ENCODE assay signal across 8 cellular contexts in the genomic region with DNA sequence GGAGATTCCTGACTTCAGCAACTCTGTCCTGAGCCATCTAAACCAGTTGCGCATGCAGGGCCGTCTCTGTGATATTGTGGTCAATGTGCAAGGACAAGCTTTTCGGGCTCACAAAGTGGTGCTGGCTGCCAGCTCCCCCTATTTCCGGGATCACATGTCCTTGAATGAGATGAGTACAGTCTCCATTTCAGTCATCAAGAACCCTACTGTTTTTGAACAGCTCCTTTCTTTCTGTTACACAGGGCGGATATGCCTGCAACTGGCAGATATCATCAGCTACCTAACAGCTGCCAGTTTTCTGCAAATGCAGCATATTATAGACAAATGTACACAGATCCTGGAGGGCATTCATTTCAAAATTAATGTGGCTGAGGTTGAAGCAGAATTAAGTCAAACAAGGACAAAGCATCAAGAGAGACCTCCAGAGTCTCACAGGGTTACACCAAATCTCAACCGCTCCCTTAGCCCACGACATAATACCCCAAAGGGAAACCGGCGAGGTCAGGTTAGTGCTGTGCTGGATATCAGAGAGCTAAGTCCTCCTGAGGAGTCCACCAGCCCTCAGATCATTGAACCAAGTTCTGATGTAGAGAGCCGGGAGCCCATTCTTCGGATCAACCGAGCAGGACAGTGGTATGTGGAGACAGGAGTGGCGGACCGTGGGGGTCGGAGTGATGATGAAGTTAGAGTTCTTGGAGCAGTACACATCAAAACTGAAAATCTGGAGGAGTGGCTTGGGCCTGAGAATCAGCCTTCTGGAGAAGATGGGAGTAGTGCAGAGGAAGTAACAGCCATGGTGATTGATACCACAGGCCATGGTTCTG. TPM values are rescaled to one million over a fixed set of nuclear protein-coding genes. Genes with fewer than 3 reads are reported as not detected.
A peak's percentile ranks its signal among the peaks of the same experiment; 100 is the strongest.
DNase-seq lines count a peak whose midpoint lies in the region; ATAC-seq lines count a peak whose summit lies in the region.

No MANE protein-coding gene starts in this region.

- peak overlapping the region; percentile 91 for H3K4me3 Mint-ChIP-seq in activated CD4-positive, alpha-beta T cell treated with anti-CD3 and anti-CD28 coated beads for 36 hours
- H3K4me3 Mint-ChIP-seq in central memory CD8-positive, alpha-beta T cell = peak overlapping the region; percentile 84
- H3K4me3 Mint-ChIP-seq in stimulated activated naive B cell treated with anti-CD40 and anti-IgM and Interleukin-4, amounts not matched to agents 10 μg/mL and 1 μg/mL and 100 μg/mL, for 72 hours = peak overlapping the region; percentile 29 to 39

- no peak overlapping the region for H3K27ac ChIP-seq in aorta (ENCODE audit: low read depth in 1 of 2, low read length in 2 of 2)

- intact Hi-C loops in activated CD4-positive, alpha-beta T cell treated with anti-CD3 and anti-CD28 coated beads for 36 hours (cut with DNase I, micrococcal nuclease) = loop anchor here (2.0 to 10.0 kb wide), 2 partner anchors 344 to 346 kb away; no protein-coding TSS in a partner anchor
- intact Hi-C loops in aorta (cut with DNase I) = no loop called here

- no peaks in the 10 kb centered on the region for H3K9me3 ChIP-seq in aorta (ENCODE audit: control insufficient read depth, low read length)

- H3K27me3 ChIP-seq in aorta (ENCODE audit: control insufficient read depth in 1 of 2, insufficient read depth in 2 of 2, low read length in 1 of 2) = no peaks in the 10 kb centered on the region

- WGBS in aorta, 2 donors = 88 to 91% methylated on average over 15 of the region's 15 CpGs

- no peaks in the 10 kb centered on the region for H3K27me3 Mint-ChIP-seq in activated CD4-positive, alpha-beta T cell treated with anti-CD3 and anti-CD28 coated beads for 36 hours
- H3K27me3 Mint-ChIP-seq in central memory CD8-positive, alpha-beta T cell = no peaks in the 10 kb centered on the region
- no peaks in the 10 kb centered on the region for H3K27me3 Mint-ChIP-seq in stimulated activated naive B cell treated with anti-CD40 and anti-IgM and Interleukin-4, amounts not matched to agents 10 μg/mL and 1 μg/mL and 100 μg/mL, for 72 hours

- no peak overlapping the region for H3K4me3 ChIP-seq in aorta (ENCODE audit: low read length in 2 of 2)

- peaks cover 45% of the 10 kb centered on the region for H3K4me1 Mint-ChIP-seq in activated CD4-positive, alpha-beta T cell treated with anti-CD3 and anti-CD28 coated beads for 36 hours
- peaks cover 55% of the 10 kb centered on the region for H3K4me1 Mint-ChIP-seq in central memory CD8-positive, alpha-beta T cell
- peaks cover 26 to 46% of the 10 kb centered on the region in 2 donors for H3K4me1 Mint-ChIP-seq in stimulated activated naive B cell treated with anti-CD40 and anti-IgM and Interleukin-4, amounts not matched to agents 10 μg/mL and 1 μg/mL and 100 μg/mL, for 72 hours

- POLR2A ChIA-PET in activated CD4-positive, alpha-beta T cell treated with anti-CD3 and anti-CD28 coated beads for 36 hours (lab: Charles Lee) = interaction anchor here (1.0 to 1.2 kb wide), 2 partner anchors 9 to 394 kb away, joined by 3 to 5 read pairs; a partner anchor contains a TSS

- H3K9me3 Mint-ChIP-seq in activated CD4-positive, alpha-beta T cell treated with anti-CD3 and anti-CD28 coated beads for 36 hours (ENCODE audit: low read depth) = no peaks in the 10 kb centered on the region
- H3K9me3 Mint-ChIP-seq in central memory CD8-positive, alpha-beta T cell = no peaks in the 10 kb centered on the region
- no peaks in the 10 kb centered on the region for H3K9me3 Mint-ChIP-seq in stimulated activated naive B cell treated with anti-CD40 and anti-IgM and Interleukin-4, amounts not matched to agents 10 μg/mL and 1 μg/mL and 100 μg/mL, for 72 hours

- peak overlapping the region; percentile 86 for H3K27ac Mint-ChIP-seq in activated CD4-positive, alpha-beta T cell treated with anti-CD3 and anti-CD28 coated beads for 36 hours
- H3K27ac Mint-ChIP-seq in central memory CD8-positive, alpha-beta T cell (ENCODE audit: low read depth) = peak overlapping the region; percentile 94
- H3K27ac Mint-ChIP-seq in stimulated activated naive B cell treated with anti-CD40 and anti-IgM and Interleukin-4, amounts not matched to agents 10 μg/mL and 1 μg/mL and 100 μg/mL, for 72 hours = peak overlapping the region; percentile 56

- ATAC-seq in activated CD4-positive, alpha-beta T cell treated with anti-CD3 and anti-CD28 coated beads for 36 hours = peak; percentile 9
- no peak for ATAC-seq in central memory CD8-positive, alpha-beta T cell (replicated peaks; ENCODE audit: extremely low read depth, poor library complexity, severe bottlenecking)
- ATAC-seq in stimulated activated naive B cell treated with anti-CD40 and anti-IgM and Interleukin-4, amounts not matched to agents 10 μg/mL and 1 μg/mL and 100 μg/mL, for 72 hours (replicated peaks) = no peak
- no peak for ATAC-seq in aorta (ENCODE audit: low FRiP score)

- CTCF ChIA-PET in activated CD4-positive, alpha-beta T cell treated with anti-CD3 and anti-CD28 coated beads for 36 hours (lab: Charles Lee) = interaction anchor here (1.6 to 1.7 kb wide), 2 partner anchors 17 to 183 kb away, joined by 3 read pairs; no protein-coding TSS in a partner anchor

- peaks cover 51% of the 10 kb centered on the region for H3K36me3 Mint-ChIP-seq in activated CD4-positive, alpha-beta T cell treated with anti-CD3 and anti-CD28 coated beads for 36 hours (ENCODE audit: low read depth)
- peaks cover 43% of the 10 kb centered on the region for H3K36me3 Mint-ChIP-seq in central memory CD8-positive, alpha-beta T cell (ENCODE audit: insufficient read depth)
- H3K36me3 Mint-ChIP-seq in stimulated activated naive B cell treated with anti-CD40 and anti-IgM and Interleukin-4, amounts not matched to agents 10 μg/mL and 1 μg/mL and 100 μg/mL, for 72 hours = peaks cover 39 to 48% of the 10 kb centered on the region in 2 donors

- peak; percentile 59 for DNase-seq in activated CD4-positive, alpha-beta T cell treated with anti-CD3 and anti-CD28 coated beads for 36 hours
- no peak for DNase-seq in activated CD4-positive, alpha-beta T cell treated with anti-CD3 and anti-CD28 coated beads for 1 hour
- DNase-seq in NCI-H2029 (lab: John Stamatoyannopoulos, UW) = peak; percentile 41
- peak in 1 of 2 donors; percentile 19 for DNase-seq in central memory CD8-positive, alpha-beta T cell (ENCODE audit: low spot score in 2 of 2)
- no peak for DNase-seq in stimulated activated naive B cell treated with anti-CD40 and anti-IgM and Interleukin-4, amounts not matched to agents 10 μg/mL and 1 μg/mL and 100 μg/mL, for 72 hours
- no peak for DNase-seq in aorta
- DNase-seq in CD1c-positive myeloid dendritic cell (ENCODE audit: extremely low spot score) = no peak
- DNase-seq in NCI-H1694 treated with DMSO at 0.1 percent for 48 hours (lab: John Stamatoyannopoulos, UW) = no peak

- H3K36me3 ChIP-seq in aorta (ENCODE audit: control insufficient read depth in 1 of 2, insufficient read depth in 2 of 2, low read length in 1 of 2) = no peaks in the 10 kb centered on the region

- peaks cover 0 to 4% of the 10 kb centered on the region in 2 donors for H3K4me1 ChIP-seq in aorta (ENCODE audit: control insufficient read depth in 1 of 2, insufficient read depth in 2 of 2, low read length in 2 of 2)

RNA-seq across cellular contexts. Expression of a gene that starts 2.3 kb away (rescaled TPM):
- total RNA-seq in activated CD4-positive, alpha-beta T cell treated with anti-CD3 and anti-CD28 coated beads for 36 hours = 1 to 10 TPM; 7.7 to 7.9 TPM
- total RNA-seq in aorta = 10 to 100 TPM; 14.2 to 19.9 TPM
- polyA plus RNA-seq in aorta = 1 to 10 TPM in 1 of 2 donors, under 1 TPM in 1; 0.63 to 1.9 TPM

RNA-seq across cellular contexts. Expression of a gene that starts 2.7 kb away (rescaled TPM):
- total RNA-seq in activated CD4-positive, alpha-beta T cell treated with anti-CD3 and anti-CD28 coated beads for 36 hours = 1,000 to 10,000 TPM in 1 of 2 experiments, 100 to 1,000 TPM in 1; 878 to 1,203 TPM
- 100 to 1,000 TPM; 201 to 307 TPM for total RNA-seq in aorta
- polyA plus RNA-seq in aorta = 100 to 1,000 TPM; 382 to 898 TPM

RNA-seq across cellular contexts. Expression of a gene that starts 45.8 kb away (rescaled TPM):
- total RNA-seq in activated CD4-positive, alpha-beta T cell treated with anti-CD3 and anti-CD28 coated beads for 36 hours = 10 to 100 TPM; 26.1 to 27.2 TPM
- 1 to 10 TPM; 4.5 to 4.8 TPM for total RNA-seq in aorta
- polyA plus RNA-seq in aorta = 1 to 10 TPM; 1.9 to 5.9 TPM

RNA-seq across cellular contexts. Expression of a gene that starts 46.0 kb away (rescaled TPM):
- total RNA-seq in activated CD4-positive, alpha-beta T cell treated with anti-CD3 and anti-CD28 coated beads for 36 hours = 10 to 100 TPM; 57.2 to 62.0 TPM
- 1 to 10 TPM; 8.6 to 10.0 TPM for total RNA-seq in aorta
- polyA plus RNA-seq in aorta = 1 to 10 TPM; 2.0 to 3.6 TPM

RNA-seq across cellular contexts. Expression of a gene that starts 46.7 kb away (rescaled TPM):
- total RNA-seq in activated CD4-positive, alpha-beta T cell treated with anti-CD3 and anti-CD28 coated beads for 36 hours = under 1 TPM in 1 of 2 experiments, not detected in 1; 0.25 TPM
- not detected for total RNA-seq in aorta
- under 1 TPM in 1 of 2 donors, not detected in 1; 0.25 TPM for polyA plus RNA-seq in aorta

Comparison
In these comparisons a context has a peak if more than half of its experiments do, and no peak if none do; other contexts are left out.
1. DNase-seq: peak in activated CD4-positive, alpha-beta T cell treated with anti-CD3 and anti-CD28 coated beads for 36 hours (single experiment) and NCI-H2029 (single experiment); none in activated CD4-positive, alpha-beta T cell treated with anti-CD3 and anti-CD28 coated beads for 1 hour (single experiment), stimulated activated naive B cell treated with anti-CD40 and anti-IgM and Interleukin-4, amounts not matched to agents 10 μg/mL and 1 μg/mL and 100 μg/mL, for 72 hours (single experiment), aorta (0 of 2), CD1c-positive myeloid dendritic cell (single experiment) and NCI-H1694 treated with DMSO at 0.1 percent for 48 hours (single experiment).
2. H3K4me3 Mint-ChIP-seq: peak in every context shown above with its lines; median percentile 91 in activated CD4-positive, alpha-beta T cell treated with anti-CD3 and anti-CD28 coated beads for 36 hours; 84 in central memory CD8-positive, alpha-beta T cell; 34 in stimulated activated naive B cell treated with anti-CD40 and anti-IgM and Interleukin-4, amounts not matched to agents 10 μg/mL and 1 μg/mL and 100 μg/mL, for 72 hours.
3. RNA of a gene that starts 45.8 kb away (total RNA-seq): 26.1 to 27.2 TPM in activated CD4-positive, alpha-beta T cell treated with anti-CD3 and anti-CD28 coated beads for 36 hours; 4.5 to 4.8 TPM in aorta; every median in the first group is over 4 times any median in the second.
4. intact Hi-C loops: an anchor here in activated CD4-positive, alpha-beta T cell treated with anti-CD3 and anti-CD28 coated beads for 36 hours (2.0 to 10.0 kb wide); none called in aorta.
5. Peak in every context shown above with its lines, with median percentiles within 50 percentile points of each other: H3K27ac Mint-ChIP-seq.